In genomic region chrX:150767475-150768131, GRCh38 we compare ENCODE assay signal across 10 cellular contexts.
DNase-seq lines count a peak whose midpoint lies in the region; ATAC-seq and TF ChIP-seq lines count a peak whose summit lies in the region.
"Had no signal": no experiment of that assay in that cellular context is flagged by ENCODE, and none has a peak within 500 bp of the region (broad histone marks: within the 10 kb centered on the region; RNA-seq: fewer than 3 reads in every experiment).

No MANE protein-coding gene starts in this region.

- no peaks in the 10 kb centered on the region for H3K27me3 Mint-ChIP-seq in activated CD8-positive, alpha-beta T cell treated with anti-CD3 and anti-CD28 coated beads for 36 hours
- H3K27me3 Mint-ChIP-seq in activated CD8-positive, alpha-beta T cell treated with anti-CD3 and anti-CD28 coated beads, Interleukin-2, amount 10 ng/mL, durations not matched to agents 7 days and 5 days (ENCODE audit: low read depth): no peaks in the 10 kb centered on the region
- H3K27me3 Mint-ChIP-seq: central memory CD8-positive, alpha-beta T cell had no signal

- H3K9me3 Mint-ChIP-seq in activated CD8-positive, alpha-beta T cell treated with anti-CD3 and anti-CD28 coated beads for 36 hours: no peaks in the 10 kb centered on the region
- H3K9me3 Mint-ChIP-seq in activated CD8-positive, alpha-beta T cell treated with anti-CD3 and anti-CD28 coated beads, Interleukin-2, amount 10 ng/mL, durations not matched to agents 7 days and 5 days (ENCODE audit: insufficient read depth): no peaks in the 10 kb centered on the region
- H3K9me3 Mint-ChIP-seq: central memory CD8-positive, alpha-beta T cell had no signal

- H3K4me3 ChIP-seq in colonic mucosa: no peak overlapping the region
- H3K4me3 ChIP-seq in skeletal muscle cell (ENCODE audit: low read depth, low read length): no peak overlapping the region
- H3K4me3 ChIP-seq: BLaER1 treated with 17β-estradiol and CSF1 and Interleukin-3, amounts not matched to agents 10 nM and 100 nM had no signal

- H3K4me1 ChIP-seq in colonic mucosa: no peaks in the 10 kb centered on the region

- DNase-seq in activated CD8-positive, alpha-beta T cell treated with anti-CD3 and anti-CD28 coated beads for 36 hours: peak; percentile 30
- no peak for DNase-seq in activated CD8-positive, alpha-beta T cell treated with anti-CD3 and anti-CD28 coated beads, Interleukin-2, amount 10 ng/mL, durations not matched to agents 7 days and 5 days
- peak; percentile 59 to 80 for DNase-seq in NOMO-1 (lab: John Stamatoyannopoulos, UW; ENCODE audit: unreplicated experiment in 2 of 2)
- peak; percentile 12 for DNase-seq in colonic mucosa
- DNase-seq in skeletal muscle cell (ENCODE audit: low read depth): peak; percentile 84
- DNase-seq in NCI-H2227 treated with DMSO at 0.1 percent for 48 hours (lab: John Stamatoyannopoulos, UW): no peak
- no peak for DNase-seq in activated effector memory CD4-positive, alpha-beta T cell treated with anti-CD3 and anti-CD28 coated beads, Interleukin-2, amount 50 U/mL, for 16 hours

- no peak overlapping the region for H3K4me3 Mint-ChIP-seq in activated CD8-positive, alpha-beta T cell treated with anti-CD3 and anti-CD28 coated beads for 36 hours
- no peak overlapping the region for H3K4me3 Mint-ChIP-seq in activated CD8-positive, alpha-beta T cell treated with anti-CD3 and anti-CD28 coated beads, Interleukin-2, amount 10 ng/mL, durations not matched to agents 7 days and 5 days
- H3K4me3 Mint-ChIP-seq: central memory CD8-positive, alpha-beta T cell had no signal

- H3K27ac ChIP-seq in colonic mucosa: no peak overlapping the region

- POLR2A ChIA-PET in activated CD8-positive, alpha-beta T cell treated with anti-CD3 and anti-CD28 coated beads for 36 hours (lab: Charles Lee): no interaction called here
- POLR2A ChIA-PET in activated CD8-positive, alpha-beta T cell treated with anti-CD3 and anti-CD28 coated beads, Interleukin-2, amount 10 ng/mL, durations not matched to agents 7 days and 5 days (lab: Charles Lee): no interaction called here

- no peaks in the 10 kb centered on the region for H3K4me1 Mint-ChIP-seq in activated CD8-positive, alpha-beta T cell treated with anti-CD3 and anti-CD28 coated beads for 36 hours (ENCODE audit: low read depth)
- no peaks in the 10 kb centered on the region for H3K4me1 Mint-ChIP-seq in activated CD8-positive, alpha-beta T cell treated with anti-CD3 and anti-CD28 coated beads, Interleukin-2, amount 10 ng/mL, durations not matched to agents 7 days and 5 days (ENCODE audit: low read depth)

- no peaks in the 10 kb centered on the region for H3K36me3 Mint-ChIP-seq in activated CD8-positive, alpha-beta T cell treated with anti-CD3 and anti-CD28 coated beads for 36 hours (ENCODE audit: low read depth)
- H3K36me3 Mint-ChIP-seq in activated CD8-positive, alpha-beta T cell treated with anti-CD3 and anti-CD28 coated beads, Interleukin-2, amount 10 ng/mL, durations not matched to agents 7 days and 5 days (ENCODE audit: low read depth): peaks cover 2% of the 10 kb centered on the region

- H3K36me3 ChIP-seq in colonic mucosa: no peaks in the 10 kb centered on the region

- TF ChIP-seq CTCF in activated CD8-positive, alpha-beta T cell treated with anti-CD3 and anti-CD28 coated beads for 36 hours (IDR thresholded peaks at IDR 0.05): no peak
- no peak for TF ChIP-seq CTCF in colonic mucosa (IDR thresholded peaks at IDR 0.05)

- H3K27ac Mint-ChIP-seq in activated CD8-positive, alpha-beta T cell treated with anti-CD3 and anti-CD28 coated beads for 36 hours: no peak overlapping the region
- no peak overlapping the region for H3K27ac Mint-ChIP-seq in activated CD8-positive, alpha-beta T cell treated with anti-CD3 and anti-CD28 coated beads, Interleukin-2, amount 10 ng/mL, durations not matched to agents 7 days and 5 days

- H3K9me3 ChIP-seq in colonic mucosa: no peaks in the 10 kb centered on the region
- H3K9me3 ChIP-seq: BLaER1 treated with 17β-estradiol and CSF1 and Interleukin-3, amounts not matched to agents 10 nM and 100 nM had no signal

- H3K27me3 ChIP-seq in colonic mucosa: no peaks in the 10 kb centered on the region
- H3K27me3 ChIP-seq: BLaER1 treated with 17β-estradiol and CSF1 and Interleukin-3, amounts not matched to agents 10 nM and 100 nM had no signal

- intact Hi-C loops in activated CD8-positive, alpha-beta T cell treated with anti-CD3 and anti-CD28 coated beads for 36 hours (cut with micrococcal nuclease): no loop called here
- intact Hi-C loops in colonic mucosa (cut with DNase I): no loop called here

- CTCF ChIA-PET in activated CD8-positive, alpha-beta T cell treated with anti-CD3 and anti-CD28 coated beads for 36 hours (lab: Charles Lee): interaction anchor here (0.9 to 1.4 kb wide), 3 partner anchors 52 to 314 kb away, joined by 3 to 8 read pairs (median 4); no protein-coding TSS in a partner anchor
- CTCF ChIA-PET in activated CD8-positive, alpha-beta T cell treated with anti-CD3 and anti-CD28 coated beads, Interleukin-2, amount 10 ng/mL, durations not matched to agents 7 days and 5 days (lab: Charles Lee): interaction anchor here (0.9 kb wide), 2 partner anchors 226 to 314 kb away, joined by 3 to 4 read pairs; no protein-coding TSS in a partner anchor

- peak; percentile 82 for ATAC-seq in activated CD8-positive, alpha-beta T cell treated with anti-CD3 and anti-CD28 coated beads for 36 hours
- no peak for ATAC-seq in activated CD8-positive, alpha-beta T cell treated with anti-CD3 and anti-CD28 coated beads, Interleukin-2, amount 10 ng/mL, durations not matched to agents 7 days and 5 days
- ATAC-seq in GM21447 (IDR thresholded peaks at IDR 0.05; ENCODE audit: unreplicated experiment): no peak

- H3K9ac ChIP-seq in colonic mucosa (ENCODE audit: low read depth in 2 of 2, low read length in 2 of 2): no peak overlapping the region
- H3K9ac ChIP-seq: BLaER1 treated with 17β-estradiol and CSF1 and Interleukin-3, amounts not matched to agents 10 nM and 100 nM had no signal

Comparison
In these comparisons a context has a peak if more than half of its experiments do, and no peak if none do; other contexts are left out.
1. DNase-seq: peak in activated CD8-positive, alpha-beta T cell treated with anti-CD3 and anti-CD28 coated beads for 36 hours (single experiment), NOMO-1 (2 of 2), colonic mucosa (single experiment) and skeletal muscle cell (single experiment); none in activated CD8-positive, alpha-beta T cell treated with anti-CD3 and anti-CD28 coated beads, Interleukin-2, amount 10 ng/mL, durations not matched to agents 7 days and 5 days (single experiment), NCI-H2227 treated with DMSO at 0.1 percent for 48 hours (single experiment) and activated effector memory CD4-positive, alpha-beta T cell treated with anti-CD3 and anti-CD28 coated beads, Interleukin-2, amount 50 U/mL, for 16 hours (single experiment).